In the genomic region with DNA sequence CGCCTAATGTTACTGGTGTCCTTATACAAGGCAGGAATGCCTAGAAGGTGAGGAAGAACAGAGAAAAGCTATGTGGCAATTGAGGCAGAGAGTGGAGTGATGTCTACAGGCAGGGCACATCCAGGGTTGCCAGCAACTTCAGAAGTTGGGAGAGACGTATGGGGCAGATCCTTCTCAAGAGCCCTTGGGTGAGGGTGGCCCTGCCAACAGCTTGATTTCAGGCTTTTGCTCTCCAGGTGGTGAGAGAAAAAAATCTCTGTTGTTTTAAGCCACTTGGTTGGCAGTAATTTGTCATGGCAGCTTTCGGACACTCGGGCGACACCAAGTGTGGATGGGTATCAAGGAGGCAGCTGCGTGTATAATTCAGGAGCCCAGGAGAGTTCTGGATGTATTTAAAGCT, we compare ENCODE assay signal across 27 cellular contexts.
"Had no signal": no experiment of that assay in that cellular context is flagged by ENCODE, and none has a peak within 500 bp of the region (broad histone marks: within the 10 kb centered on the region; RNA-seq: fewer than 3 reads in every experiment).

No MANE protein-coding gene starts in this region.

- H3K4me1 Mint-ChIP-seq: stimulated activated memory B cell treated with anti-CD40 and anti-IgM and Interleukin-4, amounts not matched to agents 10 μg/mL and 1 μg/mL and 100 μg/mL, for 72 hours; stimulated activated naive B cell treated with anti-CD40 and anti-IgM and Interleukin-4, amounts not matched to agents 10 μg/mL and 1 μg/mL and 100 μg/mL, for 72 hours; stimulated activated naive CD8-positive, alpha-beta T cell treated with anti-CD3 and anti-CD28 coated beads, Interleukin-15, amount 100 ng/mL, for 72 hours had no signal

- H3K36me3 Mint-ChIP-seq: stimulated activated effector memory CD8-positive, alpha-beta T cell treated with anti-CD3 and anti-CD28 coated beads, Interleukin-12 subunit alpha, Interleukin-12 subunit beta, amount 100 ng/mL, for 72 hours; stimulated activated memory B cell treated with anti-CD40 and anti-IgM and Interleukin-4, amounts not matched to agents 10 μg/mL and 1 μg/mL and 100 μg/mL, for 72 hours had no signal

- H3K27ac Mint-ChIP-seq: stimulated activated effector memory CD8-positive, alpha-beta T cell treated with anti-CD3 and anti-CD28 coated beads, Interleukin-12 subunit alpha, Interleukin-12 subunit beta, amount 100 ng/mL, for 72 hours; stimulated activated memory B cell treated with anti-CD40 and anti-IgM and Interleukin-4, amounts not matched to agents 10 μg/mL and 1 μg/mL and 100 μg/mL, for 72 hours; stimulated activated naive B cell treated with anti-CD40 and anti-IgM and Interleukin-4, amounts not matched to agents 10 μg/mL and 1 μg/mL and 100 μg/mL, for 72 hours; stimulated activated naive CD8-positive, alpha-beta T cell treated with anti-CD3 and anti-CD28 coated beads, Interleukin-15, Interleukin-2, amounts not matched to agents 100 ng/mL and 50 ng/mL, for 24 hours; type B pancreatic cell had no signal

- H3K27me3 ChIP-seq: stomach, suprapubic skin, testis, tibial artery, tibial nerve, transverse colon, upper lobe of left lung, upper lobe of right lung, uterus, vagina had no signal

- H3K9me3 ChIP-seq: suprapubic skin, testis, thoracic aorta, transverse colon, upper lobe of left lung, upper lobe of right lung, uterus, vagina had no signal

- H3K4me3 ChIP-seq: stomach, suprapubic skin, testis, thoracic aorta, tibial artery, tibial nerve, transverse colon, upper lobe of left lung, upper lobe of right lung, uterus, vagina had no signal

- H3K4me3 Mint-ChIP-seq: stimulated activated effector memory CD8-positive, alpha-beta T cell treated with anti-CD3 and anti-CD28 coated beads, Interleukin-12 subunit alpha, Interleukin-12 subunit beta, amount 100 ng/mL, for 72 hours; stimulated activated memory B cell treated with anti-CD40 and anti-IgM and Interleukin-4, amounts not matched to agents 10 μg/mL and 1 μg/mL and 100 μg/mL, for 72 hours; stimulated activated naive B cell treated with anti-CD40 and anti-IgM and Interleukin-4, amounts not matched to agents 10 μg/mL and 1 μg/mL and 100 μg/mL, for 72 hours; stimulated activated naive CD8-positive, alpha-beta T cell treated with anti-CD3 and anti-CD28 coated beads, Interleukin-15, amount 100 ng/mL, for 72 hours; stimulated activated naive CD8-positive, alpha-beta T cell treated with anti-CD3 and anti-CD28 coated beads, Interleukin-15, Interleukin-2, amounts not matched to agents 100 ng/mL and 50 ng/mL, for 24 hours; type B pancreatic cell had no signal

- H3K27ac ChIP-seq: stomach, suprapubic skin, testis, thoracic aorta, tibial artery, tibial nerve, transverse colon, upper lobe of left lung, upper lobe of right lung, uterus, vagina had no signal

- H3K27me3 Mint-ChIP-seq: stimulated activated memory B cell treated with anti-CD40 and anti-IgM and Interleukin-4, amounts not matched to agents 10 μg/mL and 1 μg/mL and 100 μg/mL, for 72 hours; stimulated activated naive B cell treated with anti-CD40 and anti-IgM and Interleukin-4, amounts not matched to agents 10 μg/mL and 1 μg/mL and 100 μg/mL, for 72 hours had no signal

- ATAC-seq: stimulated activated effector memory CD8-positive, alpha-beta T cell treated with anti-CD3 and anti-CD28 coated beads, Interleukin-12 subunit alpha, Interleukin-12 subunit beta, amount 100 ng/mL, for 72 hours; stimulated activated memory B cell treated with anti-CD40 and anti-IgM and Interleukin-4, amounts not matched to agents 10 μg/mL and 1 μg/mL and 100 μg/mL, for 72 hours; stimulated activated naive B cell treated with anti-CD40 and anti-IgM and Interleukin-4, amounts not matched to agents 10 μg/mL and 1 μg/mL and 100 μg/mL, for 72 hours; stimulated activated naive CD8-positive, alpha-beta T cell treated with anti-CD3 and anti-CD28 coated beads, Interleukin-15, amount 100 ng/mL, for 72 hours; stimulated activated naive CD8-positive, alpha-beta T cell treated with anti-CD3 and anti-CD28 coated beads, Interleukin-15, Interleukin-2, amounts not matched to agents 100 U/mL and 50 U/mL, for 24 hours; upper lobe of right lung had no signal

- DNase-seq: stimulated activated CD4-positive, alpha-beta T cell treated with anti-CD3 and anti-CD28 coated beads, Interleukin-2, amount 100 ng/mL, for 48 hours; stimulated activated CD4-positive, alpha-beta T cell treated with anti-CD3 and anti-CD28 coated beads, Interleukin-4, amount 100 ng/mL, for 1 hour; stimulated activated CD4-positive, alpha-beta T cell treated with anti-CD3 and anti-CD28 coated beads, Interleukin-4, amount 100 ng/mL, for 24 hours; stimulated activated CD4-positive, alpha-beta T cell treated with anti-CD3 and anti-CD28 coated beads, Interleukin-4, amount 100 ng/mL, for 4 hours; stimulated activated CD8-positive, alpha-beta memory T cell treated with anti-CD3 and anti-CD28 coated beads, Interleukin-4, amount 100 ng/mL, for 48 hours; stimulated activated naive B cell treated with anti-CD40 and anti-IgM and Interleukin-4, amounts not matched to agents 10 μg/mL and 1 μg/mL and 100 μg/mL, for 72 hours; stimulated activated naive CD4-positive, alpha-beta T cell; stimulated activated naive CD4-positive, alpha-beta T cell treated with Interleukin-2 at 50 U/mL for 16 hours; stimulated activated naive CD8-positive, alpha-beta T cell treated with anti-CD3 and anti-CD28 coated beads, Interleukin-15, amount 100 ng/mL, for 72 hours; stimulated activated naive CD8-positive, alpha-beta T cell treated with anti-CD3 and anti-CD28 coated beads, Interleukin-15, Interleukin-2, amounts not matched to agents 100 U/mL and 50 U/mL, for 24 hours; stomach; substantia nigra; testis; tibial artery; transverse colon; trophoblast cell; upper lobe of left lung; upper lobe of right lung; uterus had no signal

- H3K36me3 ChIP-seq: stomach, suprapubic skin, thoracic aorta, tibial artery, tibial nerve, transverse colon, upper lobe of left lung, upper lobe of right lung, uterus, vagina had no signal

- H3K4me1 ChIP-seq: stomach, suprapubic skin, testis, tibial nerve, transverse colon, upper lobe of left lung, upper lobe of right lung, uterus had no signal
